ENCODE assay signal across 18 cellular contexts in genomic region chr9:109815366-109815947, GRCh38. TPM values are rescaled to one million over a fixed set of nuclear protein-coding genes. Genes with fewer than 3 reads are reported as not detected.
DNase-seq lines count a peak whose midpoint lies in the region; ATAC-seq and TF ChIP-seq lines count a peak whose summit lies in the region.
"Had no signal": no experiment of that assay in that cellular context is flagged by ENCODE, and none has a peak within 500 bp of the region (broad histone marks: within the 10 kb centered on the region; RNA-seq: fewer than 3 reads in every experiment).

No MANE protein-coding gene starts in this region.

- H3K4me3 Mint-ChIP-seq in activated T-helper 17 cell treated with anti-CD3 and anti-CD28 coated beads, Interleukin-2, amount 50 U/mL, for 72 hours, result no peak overlapping the region
- no peak overlapping the region for H3K4me3 Mint-ChIP-seq in activated CD4-positive, alpha-beta T cell treated with anti-CD3 and anti-CD28 coated beads for 36 hours
- H3K4me3 Mint-ChIP-seq: natural killer cell; stimulated activated effector memory CD8-positive, alpha-beta T cell treated with anti-CD3 and anti-CD28 coated beads, Interleukin-12 subunit alpha, Interleukin-12 subunit beta, amount 100 ng/mL, for 72 hours had no signal

- H3K4me1 Mint-ChIP-seq in activated T-helper 17 cell treated with anti-CD3 and anti-CD28 coated beads, Interleukin-2, amount 50 U/mL, for 72 hours, result no peaks in the 10 kb centered on the region
- no peaks in the 10 kb centered on the region for H3K4me1 Mint-ChIP-seq in activated CD4-positive, alpha-beta T cell treated with anti-CD3 and anti-CD28 coated beads for 36 hours
- H3K4me1 Mint-ChIP-seq: stimulated activated effector memory CD8-positive, alpha-beta T cell treated with anti-CD3 and anti-CD28 coated beads, Interleukin-12 subunit alpha, Interleukin-12 subunit beta, amount 100 ng/mL, for 72 hours had no signal

- peaks cover under 1% of the 10 kb centered on the region for H3K9me3 Mint-ChIP-seq in activated T-helper 17 cell treated with anti-CD3 and anti-CD28 coated beads, Interleukin-2, amount 50 U/mL, for 72 hours
- H3K9me3 Mint-ChIP-seq in activated CD4-positive, alpha-beta T cell treated with anti-CD3 and anti-CD28 coated beads for 36 hours (ENCODE audit: low read depth), result no peaks in the 10 kb centered on the region

- peaks cover 9 to 33% of the 10 kb centered on the region in 2 donors for H3K4me1 ChIP-seq in ascending aorta
- peaks cover 10% of the 10 kb centered on the region for H3K4me1 ChIP-seq in suprapubic skin

- CTCF ChIA-PET in AG04450 (lab: Charles Lee), result interaction anchor here (5.7 kb wide), 1 partner anchor 240 kb away, joined by 64 read pairs; no protein-coding TSS in a partner anchor
- CTCF ChIA-PET in activated CD4-positive, alpha-beta T cell treated with anti-CD3 and anti-CD28 coated beads for 36 hours (lab: Charles Lee), result interaction anchor here (1.0 to 1.9 kb wide), 3 partner anchors 10 to 337 kb away, joined by 3 to 4 read pairs (median 3); no protein-coding TSS in a partner anchor

- H3K36me3 ChIP-seq in ascending aorta (no peaks in the 10 kb centered on the region), suprapubic skin (no peaks in the 10 kb centered on the region)
- H3K36me3 ChIP-seq: uterus, WERI-Rb-1 had no signal

- H3K27ac ChIP-seq in AG04450 (ENCODE audit: low read depth, low read length) (peak overlapping the region; percentile 24), ascending aorta (peak overlapping the region; percentile 77 to 87), suprapubic skin (no peak overlapping the region)
- H3K27ac ChIP-seq: uterus, WERI-Rb-1 had no signal

- no peak for ATAC-seq in activated T-helper 17 cell treated with anti-CD3 and anti-CD28 coated beads, Interleukin-2, amount 50 U/mL, for 72 hours (replicated peaks)
- no peak for ATAC-seq in activated CD4-positive, alpha-beta T cell treated with anti-CD3 and anti-CD28 coated beads for 36 hours
- ATAC-seq: natural killer cell; stimulated activated effector memory CD8-positive, alpha-beta T cell treated with anti-CD3 and anti-CD28 coated beads, Interleukin-12 subunit alpha, Interleukin-12 subunit beta, amount 100 ng/mL, for 72 hours had no signal

- no peaks in the 10 kb centered on the region for H3K27me3 ChIP-seq in AG04450 (ENCODE audit: control insufficient read depth, insufficient read depth, low read length)
- no peaks in the 10 kb centered on the region for H3K27me3 ChIP-seq in ascending aorta
- H3K27me3 ChIP-seq in suprapubic skin, result no peaks in the 10 kb centered on the region
- H3K27me3 ChIP-seq: dorsolateral prefrontal cortex, uterus had no signal

- POLR2A ChIA-PET in AG04450 (lab: Yijun Ruan, JAX), result no interaction called here
- POLR2A ChIA-PET in activated CD4-positive, alpha-beta T cell treated with anti-CD3 and anti-CD28 coated beads for 36 hours (lab: Charles Lee), result no interaction called here

- intact Hi-C loops in ascending aorta (cut with DNase I), result loop anchor here (5.0 kb wide), 1 partner anchor 312 kb away; no protein-coding TSS in a partner anchor
- intact Hi-C loops in activated CD4-positive, alpha-beta T cell treated with anti-CD3 and anti-CD28 coated beads for 36 hours (cut with DNase I, micrococcal nuclease), result loop anchor here in 1 of 2 experiments (5.0 kb wide), 1 partner anchor 402 kb away; no protein-coding TSS in a partner anchor

- peaks cover 14% of the 10 kb centered on the region for H3K27me3 Mint-ChIP-seq in activated T-helper 17 cell treated with anti-CD3 and anti-CD28 coated beads, Interleukin-2, amount 50 U/mL, for 72 hours
- peaks cover 10% of the 10 kb centered on the region for H3K27me3 Mint-ChIP-seq in activated CD4-positive, alpha-beta T cell treated with anti-CD3 and anti-CD28 coated beads for 36 hours

- TF ChIP-seq POLR2A in suprapubic skin (IDR thresholded peaks at IDR 0.05), result no peak

- no peak for TF ChIP-seq EP300 in suprapubic skin (IDR thresholded peaks at IDR 0.05)

- no peaks in the 10 kb centered on the region for H3K9me3 ChIP-seq in AG04450 (ENCODE audit: control insufficient read depth, insufficient read depth, low read length)
- H3K9me3 ChIP-seq in ascending aorta, result no peaks in the 10 kb centered on the region
- no peaks in the 10 kb centered on the region for H3K9me3 ChIP-seq in suprapubic skin
- H3K9me3 ChIP-seq: uterus had no signal

- DNase-seq in AG04450 (ENCODE audit: low read depth, low spot score), result no peak
- DNase-seq in HS-27A (ENCODE audit: low read depth), result peak; percentile 42
- DNase-seq in ascending aorta (ENCODE audit: low spot score in 2 of 2), result no peak
- peak; percentile 68 for DNase-seq in glomerular visceral epithelial cell (ENCODE audit: extremely low spot score)
- no peak for DNase-seq in activated CD4-positive, alpha-beta T cell treated with anti-CD3 and anti-CD28 coated beads for 36 hours
- DNase-seq in suprapubic skin (ENCODE audit: low spot score in 2 of 2), result no peak
- no peak for DNase-seq in activated CD8-positive, alpha-beta memory T cell treated with anti-CD3 and anti-CD28 coated beads, Interleukin-2, amount 50 U/mL, for 48 hours
- DNase-seq: AML-193; dorsolateral prefrontal cortex; natural killer cell; NCI-H2029; NCI-H748 treated with DMSO at 0.1 percent for 48 hours; retina; stimulated activated CD4-positive, alpha-beta T cell treated with anti-CD3 and anti-CD28 coated beads, Interleukin-4, amount 100 ng/mL, for 24 hours; uterus; WERI-Rb-1 had no signal

- TF ChIP-seq CTCF in AG04450 (IDR thresholded peaks at IDR 0.05; ENCODE audit: low read depth, low read length) (no peak), ascending aorta (IDR thresholded peaks at IDR 0.05) (no peak), suprapubic skin (IDR thresholded peaks at IDR 0.05) (no peak)

- H3K27ac Mint-ChIP-seq in activated T-helper 17 cell treated with anti-CD3 and anti-CD28 coated beads, Interleukin-2, amount 50 U/mL, for 72 hours, result no peak overlapping the region
- no peak overlapping the region for H3K27ac Mint-ChIP-seq in activated CD4-positive, alpha-beta T cell treated with anti-CD3 and anti-CD28 coated beads for 36 hours
- H3K27ac Mint-ChIP-seq: natural killer cell; stimulated activated effector memory CD8-positive, alpha-beta T cell treated with anti-CD3 and anti-CD28 coated beads, Interleukin-12 subunit alpha, Interleukin-12 subunit beta, amount 100 ng/mL, for 72 hours had no signal

- no peaks in the 10 kb centered on the region for H3K36me3 Mint-ChIP-seq in activated T-helper 17 cell treated with anti-CD3 and anti-CD28 coated beads, Interleukin-2, amount 50 U/mL, for 72 hours (ENCODE audit: low read depth)
- no peaks in the 10 kb centered on the region for H3K36me3 Mint-ChIP-seq in activated CD4-positive, alpha-beta T cell treated with anti-CD3 and anti-CD28 coated beads for 36 hours (ENCODE audit: low read depth)
- H3K36me3 Mint-ChIP-seq: natural killer cell; stimulated activated effector memory CD8-positive, alpha-beta T cell treated with anti-CD3 and anti-CD28 coated beads, Interleukin-12 subunit alpha, Interleukin-12 subunit beta, amount 100 ng/mL, for 72 hours had no signal

- H3K4me3 ChIP-seq in AG04450 (ENCODE audit: low read depth, low read length), result no peak overlapping the region
- H3K4me3 ChIP-seq in ascending aorta, result no peak overlapping the region
- no peak overlapping the region for H3K4me3 ChIP-seq in suprapubic skin
- H3K4me3 ChIP-seq: dorsolateral prefrontal cortex, uterus had no signal

RNA-seq across cellular contexts. Expression of gene PALM2AKAP2, which starts 35.5 kb away (rescaled TPM):
- 4.6 and 5.0 TPM in 2 replicates for polyA plus RNA-seq in AG04450 (2011; rRNA removed)
- polyA minus RNA-seq in AG04450 (2011; rRNA and poly(A)+ RNA removed), result 4.7 and 10.5 TPM in 2 replicates
- total RNA-seq in ascending aorta (38.2 TPM), suprapubic skin (1 to 10 TPM in 3 of 4 donors, under 1 TPM in 1; 0.30 to 2.5 (median 1.9) TPM)
- total RNA-seq in activated T-helper 17 cell treated with anti-CD3 and anti-CD28 coated beads, Interleukin-2, amount 50 U/mL, for 72 hours, result 1 to 10 TPM; 1.5 to 3.5 TPM
- 1 to 10 TPM in 1 of 2 experiments, under 1 TPM in 1; 0.39 to 1.0 TPM for total RNA-seq in activated CD4-positive, alpha-beta T cell treated with anti-CD3 and anti-CD28 coated beads for 36 hours
- total RNA-seq: natural killer cell had no signal

Comparison
In these comparisons a context has a peak if more than half of its experiments do, and no peak if none do; other contexts are left out.
1. DNase-seq: peak in HS-27A (single experiment) and glomerular visceral epithelial cell (single experiment); none in AG04450 (single experiment), ascending aorta (0 of 2), activated CD4-positive, alpha-beta T cell treated with anti-CD3 and anti-CD28 coated beads for 36 hours (single experiment), suprapubic skin (0 of 2) and activated CD8-positive, alpha-beta memory T cell treated with anti-CD3 and anti-CD28 coated beads, Interleukin-2, amount 50 U/mL, for 48 hours (single experiment).